In genomic region chrX:151240237-151240636, GRCh38 we compare ENCODE assay signal across 34 cellular contexts.
"Had no signal": no experiment of that assay in that cellular context is flagged by ENCODE, and none has a peak within 500 bp of the region (broad histone marks: within the 10 kb centered on the region; RNA-seq: fewer than 3 reads in every experiment).

No MANE protein-coding gene starts in this region.

- FAIRE-seq: frontal cortex had no signal

- H3K4me1 ChIP-seq: breast epithelium had no signal

- H3K27ac Mint-ChIP-seq: activated CD4-positive, alpha-beta memory T cell treated with anti-CD3 and anti-CD28 coated beads, Interleukin-2, amount 10 ng/mL, durations not matched to agents 7 days and 5 days; activated CD4-positive, alpha-beta T cell treated with anti-CD3 and anti-CD28 coated beads for 36 hours; activated CD4-positive, alpha-beta T cell treated with anti-CD3 and anti-CD28 coated beads, Interleukin-2, amount 10 ng/mL, durations not matched to agents 24 days and 14 days; activated naive CD4-positive, alpha-beta T cell treated with anti-CD3 and anti-CD28 coated beads, Interleukin-2, amount 10 ng/mL, durations not matched to agents 7 days and 5 days; activated naive CD4-positive, alpha-beta T cell treated with anti-CD3 and anti-CD28 coated beads, Interleukin-2, amount 50 U/mL, for 72 hours; activated naive CD8-positive, alpha-beta T cell treated with anti-CD3 and anti-CD28 coated beads, Interleukin-2, amount 10 ng/mL, durations not matched to agents 7 days and 5 days; activated T-cell treated with anti-CD3 and anti-CD28 coated beads, Interleukin-2, amount 50 U/mL, for 24 hours; activated T-cell treated with anti-CD3 and anti-CD28 coated beads, Interleukin-2, amount 50 U/mL, for 72 hours; brain; dendritic cell treated with granulocyte-macrophage colony-stimulating factor and Interleukin-4, amounts not matched to agents 40 ng/mL and 50 ng/mL, for 4 days; endodermal cell; T-helper 17 cell; T-helper 2 cell treated with Interferon-gamma antibody and Interleukin-4, amounts not matched to agents 5 μg/mL and 100 μg/mL, for 36 hours had no signal

- DNase-seq: activated CD4-positive, alpha-beta memory T cell treated with anti-CD3 and anti-CD28 coated beads, Interleukin-2, amount 10 ng/mL, durations not matched to agents 7 days and 5 days; activated CD4-positive, alpha-beta T cell treated with anti-CD3 and anti-CD28 coated beads for 36 hours; activated CD4-positive, alpha-beta T cell treated with anti-CD3 and anti-CD28 coated beads, Interleukin-2, amount 10 ng/mL, durations not matched to agents 24 days and 14 days; activated CD4-positive, alpha-beta T cell treated with anti-CD3 and anti-CD28 coated beads, Interleukin-2, amount 50 U/mL, for 4 hours; activated CD4-positive, CD25-positive, alpha-beta regulatory T cell; activated CD4-positive, CD25-positive, alpha-beta regulatory T cell treated with anti-CD3 and anti-CD28 coated beads, Interleukin-2, amount 50 U/mL, for 72 hours; activated CD8-positive, alpha-beta memory T cell treated with anti-CD3 and anti-CD28 coated beads, Interleukin-2, amount 50 U/mL, for 48 hours; activated gamma-delta T cell; activated naive CD4-positive, alpha-beta T cell; activated naive CD4-positive, alpha-beta T cell treated with anti-CD3 and anti-CD28 coated beads, Interleukin-2, amount 10 ng/mL, durations not matched to agents 7 days and 5 days; activated naive CD8-positive, alpha-beta T cell treated with anti-CD3 and anti-CD28 coated beads, Interleukin-2, amount 10 ng/mL, durations not matched to agents 7 days and 5 days; activated T-cell treated with anti-CD3 and anti-CD28 coated beads for 4 hours; activated T-cell treated with anti-CD3 and anti-CD28 coated beads, Interleukin-2, amount 50 U/mL, for 24 hours; activated T-cell treated with anti-CD3 and anti-CD28 coated beads, Interleukin-2, amount 50 U/mL, for 72 hours; amniotic stem cell; anterior cingulate cortex; dorsolateral prefrontal cortex; effector memory CD4-positive, alpha-beta T cell; endodermal cell; foreskin fibroblast; head of caudate nucleus; T-helper 1 cell; T-helper 17 cell; T1000; WERI-Rb-1 had no signal

- H3K36me3 Mint-ChIP-seq: activated naive CD4-positive, alpha-beta T cell treated with anti-CD3 and anti-CD28 coated beads, Interleukin-2, amount 10 ng/mL, durations not matched to agents 7 days and 5 days; activated naive CD4-positive, alpha-beta T cell treated with anti-CD3 and anti-CD28 coated beads, Interleukin-2, amount 50 U/mL, for 72 hours; activated naive CD8-positive, alpha-beta T cell treated with anti-CD3 and anti-CD28 coated beads, Interleukin-2, amount 10 ng/mL, durations not matched to agents 7 days and 5 days; brain had no signal

- ATAC-seq: activated CD4-positive, alpha-beta T cell treated with anti-CD3 and anti-CD28 coated beads for 36 hours; activated naive CD4-positive, alpha-beta T cell treated with anti-CD3 and anti-CD28 coated beads, Interleukin-2, amount 50 U/mL, for 72 hours; activated T-cell treated with anti-CD3 and anti-CD28 coated beads, Interleukin-2, amount 50 U/mL, for 72 hours; esophagus mucosa; T-helper 17 cell had no signal

- H3K9me3 Mint-ChIP-seq: activated CD4-positive, alpha-beta memory T cell treated with anti-CD3 and anti-CD28 coated beads, Interleukin-2, amount 10 ng/mL, durations not matched to agents 7 days and 5 days; activated CD4-positive, alpha-beta T cell treated with anti-CD3 and anti-CD28 coated beads, Interleukin-2, amount 10 ng/mL, durations not matched to agents 24 days and 14 days; activated naive CD4-positive, alpha-beta T cell treated with anti-CD3 and anti-CD28 coated beads, Interleukin-2, amount 10 ng/mL, durations not matched to agents 7 days and 5 days; activated naive CD4-positive, alpha-beta T cell treated with anti-CD3 and anti-CD28 coated beads, Interleukin-2, amount 50 U/mL, for 72 hours; activated naive CD8-positive, alpha-beta T cell treated with anti-CD3 and anti-CD28 coated beads, Interleukin-2, amount 10 ng/mL, durations not matched to agents 7 days and 5 days; activated T-cell treated with anti-CD3 and anti-CD28 coated beads, Interleukin-2, amount 50 U/mL, for 24 hours; activated T-cell treated with anti-CD3 and anti-CD28 coated beads, Interleukin-2, amount 50 U/mL, for 72 hours; brain; central memory CD8-positive, alpha-beta T cell; dendritic cell treated with granulocyte-macrophage colony-stimulating factor and Interleukin-4, amounts not matched to agents 40 ng/mL and 50 ng/mL, for 4 days; T-helper 2 cell treated with Interferon-gamma antibody and Interleukin-4, amounts not matched to agents 5 μg/mL and 100 μg/mL, for 36 hours had no signal

- H3K9me3 ChIP-seq: breast epithelium had no signal

- H3K27ac ChIP-seq: breast epithelium, coronary artery, dorsolateral prefrontal cortex, WERI-Rb-1 had no signal

- H3K27me3 Mint-ChIP-seq: activated CD4-positive, alpha-beta memory T cell treated with anti-CD3 and anti-CD28 coated beads, Interleukin-2, amount 10 ng/mL, durations not matched to agents 7 days and 5 days; activated CD4-positive, alpha-beta T cell treated with anti-CD3 and anti-CD28 coated beads, Interleukin-2, amount 10 ng/mL, durations not matched to agents 24 days and 14 days; activated naive CD4-positive, alpha-beta T cell treated with anti-CD3 and anti-CD28 coated beads, Interleukin-2, amount 10 ng/mL, durations not matched to agents 7 days and 5 days; central memory CD8-positive, alpha-beta T cell; dendritic cell treated with granulocyte-macrophage colony-stimulating factor and Interleukin-4, amounts not matched to agents 40 ng/mL and 50 ng/mL, for 4 days had no signal

- H3K4me3 Mint-ChIP-seq: activated CD4-positive, alpha-beta memory T cell treated with anti-CD3 and anti-CD28 coated beads, Interleukin-2, amount 10 ng/mL, durations not matched to agents 7 days and 5 days; activated CD4-positive, alpha-beta T cell treated with anti-CD3 and anti-CD28 coated beads for 36 hours; activated CD4-positive, alpha-beta T cell treated with anti-CD3 and anti-CD28 coated beads, Interleukin-2, amount 10 ng/mL, durations not matched to agents 24 days and 14 days; activated naive CD4-positive, alpha-beta T cell treated with anti-CD3 and anti-CD28 coated beads, Interleukin-2, amount 10 ng/mL, durations not matched to agents 7 days and 5 days; activated naive CD8-positive, alpha-beta T cell treated with anti-CD3 and anti-CD28 coated beads, Interleukin-2, amount 10 ng/mL, durations not matched to agents 7 days and 5 days; activated T-cell treated with anti-CD3 and anti-CD28 coated beads, Interleukin-2, amount 50 U/mL, for 24 hours; activated T-cell treated with anti-CD3 and anti-CD28 coated beads, Interleukin-2, amount 50 U/mL, for 72 hours; brain; central memory CD8-positive, alpha-beta T cell; dendritic cell treated with granulocyte-macrophage colony-stimulating factor and Interleukin-4, amounts not matched to agents 40 ng/mL and 50 ng/mL, for 4 days; endodermal cell; T-helper 17 cell; T-helper 2 cell treated with Interferon-gamma antibody and Interleukin-4, amounts not matched to agents 5 μg/mL and 100 μg/mL, for 36 hours had no signal

- H3K4me3 ChIP-seq: breast epithelium, coronary artery, dorsolateral prefrontal cortex had no signal

- H3K4me1 Mint-ChIP-seq: activated CD4-positive, alpha-beta memory T cell treated with anti-CD3 and anti-CD28 coated beads, Interleukin-2, amount 10 ng/mL, durations not matched to agents 7 days and 5 days; activated CD4-positive, alpha-beta T cell treated with anti-CD3 and anti-CD28 coated beads for 36 hours; activated CD4-positive, alpha-beta T cell treated with anti-CD3 and anti-CD28 coated beads, Interleukin-2, amount 10 ng/mL, durations not matched to agents 24 days and 14 days; activated naive CD4-positive, alpha-beta T cell treated with anti-CD3 and anti-CD28 coated beads, Interleukin-2, amount 10 ng/mL, durations not matched to agents 7 days and 5 days; activated naive CD8-positive, alpha-beta T cell treated with anti-CD3 and anti-CD28 coated beads, Interleukin-2, amount 10 ng/mL, durations not matched to agents 7 days and 5 days; brain; central memory CD8-positive, alpha-beta T cell; endodermal cell; T-helper 17 cell had no signal

- H3K36me3 ChIP-seq: breast epithelium, WERI-Rb-1 had no signal
